Comparison of ENCODE assay signal across 1 cellular context in genomic region chr12:53500776-53501614, GRCh38.
A peak's percentile ranks its signal among the peaks of the same experiment; 100 is the strongest.
TF ChIP-seq lines count a peak whose summit lies in the region.

TSS of gene TARBP2 (plus strand) at chr12:53501283. CDS start at chr12:53501409, 126 bp downstream.

TF ChIP-seq in HEK293, 187 proteins besides CTCF, POLR2A, EP300 and RAD21 (continued from another document and continues in another):
- TF ChIP-seq ZNF704 (tag by site-specific recombination; IDR thresholded peaks at IDR 0.05): no peak
- no peak for TF ChIP-seq ZNF175 (tag by site-specific recombination; IDR thresholded peaks at IDR 0.05)
- 0 out of 2 replicates have a peak, but pooled peaks have one; percentile 55 for TF ChIP-seq HOXC10 (CRISPR knock-in tag; IDR thresholded peaks at IDR 0.05)
- TF ChIP-seq ZNF26 (tag by site-specific recombination; IDR thresholded peaks at IDR 0.05): no peak
- TF ChIP-seq ZNF544 (tag by site-specific recombination; IDR thresholded peaks at IDR 0.05): no peak
- TF ChIP-seq ZNF785 (tag by site-specific recombination; IDR thresholded peaks at IDR 0.05): no peak
- peak; percentile 44; the same call in 1 of the 2 replicates for TF ChIP-seq KLF1 (tag by site-specific recombination; IDR thresholded peaks at IDR 0.05)
- no peak for TF ChIP-seq ZNF473 (tag by site-specific recombination; IDR thresholded peaks at IDR 0.05)
- no peak for TF ChIP-seq ZNF571 (tag by site-specific recombination; IDR thresholded peaks at IDR 0.05)
- no peak for TF ChIP-seq ZNF830 (tag by site-specific recombination; IDR thresholded peaks at IDR 0.05; ENCODE audit: low read depth)
- no peak; the same call in 1 of the 2 replicates for TF ChIP-seq ZNF391 (tag by site-specific recombination; IDR thresholded peaks at IDR 0.05; ENCODE audit: borderline replicate concordance, low read depth)
- no peak; the same call in 1 of the 2 replicates for TF ChIP-seq INSM2 (tag by site-specific recombination; IDR thresholded peaks at IDR 0.05)
- TF ChIP-seq ZNF513 (tag by site-specific recombination; IDR thresholded peaks at IDR 0.05): no peak
- peak; percentile 87 for TF ChIP-seq PATZ1 (tag by site-specific recombination; IDR thresholded peaks at IDR 0.05)
- TF ChIP-seq ZNF843 (tag by site-specific recombination; IDR thresholded peaks at IDR 0.05): peak; percentile 81
- TF ChIP-seq ZNF677 (tag by site-specific recombination; IDR thresholded peaks at IDR 0.05): no peak
- TF ChIP-seq ZNF707 (tag by site-specific recombination; IDR thresholded peaks at IDR 0.05): no peak
- TF ChIP-seq ZSCAN5A (tag by site-specific recombination; IDR thresholded peaks at IDR 0.05): peak; percentile 97; the same call in 1 of the 2 replicates
- TF ChIP-seq ZNF302 (tag by site-specific recombination; IDR thresholded peaks at IDR 0.05; ENCODE audit: low read depth): no peak
- TF ChIP-seq ZNF248 (tag by site-specific recombination; IDR thresholded peaks at IDR 0.05): no peak
- no peak for TF ChIP-seq ZNF239 (tag by site-specific recombination; IDR thresholded peaks at IDR 0.05)
- TF ChIP-seq ZNF670 (tag by site-specific recombination; IDR thresholded peaks at IDR 0.05; ENCODE audit: low read depth): no peak
- TF ChIP-seq BCL11A (tag by site-specific recombination; IDR thresholded peaks at IDR 0.05; ENCODE audit: low read depth): no peak
- TF ChIP-seq ZNF521 (tag by site-specific recombination; IDR thresholded peaks at IDR 0.05): no peak
- TF ChIP-seq TSHZ1 (tag by site-specific recombination; IDR thresholded peaks at IDR 0.05; ENCODE audit: borderline replicate concordance): peak; percentile 19; the same call in 1 of the 2 replicates
- TF ChIP-seq ZNF776 (tag by site-specific recombination; IDR thresholded peaks at IDR 0.05; ENCODE audit: borderline replicate concordance): no peak
- peak; percentile 93 for TF ChIP-seq ZSCAN30 (tag by site-specific recombination; IDR thresholded peaks at IDR 0.05)
- TF ChIP-seq ZNF645 (tag by site-specific recombination; IDR thresholded peaks at IDR 0.05): no peak
- TF ChIP-seq ZNF280C (tag by site-specific recombination; IDR thresholded peaks at IDR 0.05): no peak
- no peak; the same call in 1 of the 2 replicates for TF ChIP-seq ZNF280D (tag by site-specific recombination; IDR thresholded peaks at IDR 0.05)
- no peak for TF ChIP-seq ZBTB49 (tag by site-specific recombination; IDR thresholded peaks at IDR 0.05; ENCODE audit: low read depth)
